1 cellular context compared by ENCODE assay signal in genomic region chr5:150397749-150398431, GRCh38.
TF ChIP-seq lines count a peak whose summit lies in the region.

No MANE protein-coding gene starts in this region.

TF ChIP-seq in IMR-90, 13 proteins besides CTCF, POLR2A, EP300 and RAD21 (continued from another document):
- TF ChIP-seq, protein P1, sequence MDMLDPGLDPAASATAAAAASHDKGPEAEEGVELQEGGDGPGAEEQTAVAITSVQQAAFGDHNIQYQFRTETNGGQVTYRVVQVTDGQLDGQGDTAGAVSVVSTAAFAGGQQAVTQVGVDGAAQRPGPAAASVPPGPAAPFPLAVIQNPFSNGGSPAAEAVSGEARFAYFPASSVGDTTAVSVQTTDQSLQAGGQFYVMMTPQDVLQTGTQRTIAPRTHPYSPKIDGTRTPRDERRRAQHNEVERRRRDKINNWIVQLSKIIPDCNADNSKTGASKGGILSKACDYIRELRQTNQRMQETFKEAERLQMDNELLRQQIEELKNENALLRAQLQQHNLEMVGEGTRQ (IDR thresholded peaks at IDR 0.05; ENCODE audit: low read depth, low read length): no peak
- no peak for TF ChIP-seq CHD1 (IDR thresholded peaks at IDR 0.05; ENCODE audit: low read depth, low read length)
- no peak for TF ChIP-seq SMC3 (IDR thresholded peaks at IDR 0.05; ENCODE audit: low read depth, low read length)
- no peak for TF ChIP-seq BHLHE40 (IDR thresholded peaks at IDR 0.05; ENCODE audit: low read depth, low read length)
- TF ChIP-seq RCOR1 (IDR thresholded peaks at IDR 0.05; ENCODE audit: insufficient replicate concordance, low read length): no peak
- no peak for TF ChIP-seq NFE2L2 (IDR thresholded peaks at IDR 0.05; ENCODE audit: low read depth, low read length)
- TF ChIP-seq FOS (IDR thresholded peaks at IDR 0.05; ENCODE audit: low read depth, low read length): no peak
- no peak for TF ChIP-seq MAZ (IDR thresholded peaks at IDR 0.05; ENCODE audit: borderline replicate concordance, low read depth, low read length)
- TF ChIP-seq MXI1 (IDR thresholded peaks at IDR 0.05; ENCODE audit: borderline replicate concordance, low read depth, low read length): no peak
- TF ChIP-seq MAFK (IDR thresholded peaks at IDR 0.05; ENCODE audit: low read depth, low read length): no peak
